ENCODE assay signal across 8 cellular contexts in the genomic region with DNA sequence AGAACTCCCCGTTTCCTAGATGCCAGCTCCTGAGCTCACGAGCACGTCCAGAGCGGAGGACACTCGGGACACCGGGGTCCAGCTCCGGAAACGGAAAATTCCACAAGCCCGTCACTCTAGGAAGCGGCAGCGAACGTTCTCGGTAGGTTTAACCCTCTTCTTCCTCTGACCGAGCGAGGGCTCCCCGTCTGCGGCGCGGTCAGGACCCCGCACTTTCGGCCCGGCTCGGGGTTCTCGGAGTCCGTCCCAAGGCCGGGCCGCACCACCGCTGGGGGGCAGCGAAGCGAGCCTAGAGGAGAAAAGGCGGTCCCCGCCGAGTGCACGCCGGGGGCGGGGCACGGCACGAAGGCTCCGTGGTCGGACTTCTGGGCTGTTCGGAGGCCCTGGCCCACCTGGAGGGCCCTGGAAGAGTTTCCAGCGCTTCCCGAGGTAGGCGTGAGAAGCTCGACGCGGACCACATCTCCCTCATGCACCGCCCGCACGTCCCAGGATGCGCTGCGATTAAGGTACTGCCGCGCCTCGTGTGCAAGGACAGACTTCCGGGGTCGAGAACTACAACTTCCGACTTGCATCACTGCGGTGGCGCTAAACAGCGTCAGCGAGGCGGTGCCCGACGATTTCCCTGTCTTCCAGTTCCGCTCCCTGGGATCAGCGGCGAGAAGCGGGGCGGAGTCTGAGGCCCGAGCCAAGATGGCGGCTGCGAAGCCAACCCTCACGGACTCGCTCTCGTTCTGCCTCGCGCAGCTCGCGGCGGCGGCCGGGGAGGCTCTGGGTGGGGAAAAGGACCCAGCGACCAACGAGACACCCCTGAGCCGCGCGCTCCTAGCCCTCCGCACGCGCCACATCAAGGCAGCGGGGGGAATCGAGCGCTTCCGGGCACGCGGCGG. TPM values are rescaled to one million over a fixed set of nuclear protein-coding genes. Genes with fewer than 3 reads are reported as not detected.
DNase-seq lines count a peak whose midpoint lies in the region; ATAC-seq and TF ChIP-seq lines count a peak whose summit lies in the region.

A gene with protein sequence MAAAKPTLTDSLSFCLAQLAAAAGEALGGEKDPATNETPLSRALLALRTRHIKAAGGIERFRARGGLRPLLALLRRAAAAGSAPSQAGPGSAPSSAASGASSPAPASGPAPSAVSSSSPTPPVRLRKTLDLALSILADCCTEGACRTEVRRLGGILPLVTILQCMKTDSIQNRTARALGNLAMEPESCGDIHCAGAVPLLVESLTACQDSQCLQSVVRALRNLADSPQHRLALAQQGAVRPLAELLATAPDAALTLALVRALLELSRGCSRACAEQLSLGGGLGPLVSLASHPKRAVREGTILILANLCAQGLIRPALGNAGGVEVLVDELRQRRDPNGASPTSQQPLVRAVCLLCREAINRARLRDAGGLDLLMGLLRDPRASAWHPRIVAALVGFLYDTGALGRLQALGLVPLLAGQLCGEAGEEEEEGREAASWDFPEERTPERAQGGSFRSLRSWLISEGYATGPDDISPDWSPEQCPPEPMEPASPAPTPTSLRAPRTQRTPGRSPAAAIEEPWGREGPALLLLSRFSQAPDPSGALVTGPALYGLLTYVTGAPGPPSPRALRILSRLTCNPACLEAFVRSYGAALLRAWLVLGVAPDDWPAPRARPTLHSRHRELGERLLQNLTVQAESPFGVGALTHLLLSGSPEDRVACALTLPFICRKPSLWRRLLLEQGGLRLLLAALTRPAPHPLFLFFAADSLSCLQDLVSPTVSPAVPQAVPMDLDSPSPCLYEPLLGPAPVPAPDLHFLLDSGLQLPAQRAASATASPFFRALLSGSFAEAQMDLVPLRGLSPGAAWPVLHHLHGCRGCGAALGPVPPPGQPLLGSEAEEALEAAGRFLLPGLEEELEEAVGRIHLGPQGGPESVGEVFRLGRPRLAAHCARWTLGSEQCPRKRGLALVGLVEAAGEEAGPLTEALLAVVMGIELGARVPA (plus strand): TSS at position 667 of the 887 bp plus-strand sequence. CDS start 24 bp downstream, at position 691.

- WGBS in testis, 2 donors: 0% methylated on average over 2 to 68 of the region's 98 CpGs

- DNase-seq in GM10248 (ENCODE audit: extremely low spot score) (peak; percentile 90), NB4 (ENCODE audit: low read depth) (peak; percentile 99), SK-N-MC (ENCODE audit: low read depth, low spot score) (peak; percentile 85), germinal center (ENCODE audit: low spot score) (peak; percentile 93), occipital lobe (lab: John Stamatoyannopoulos, UW) (peak; percentile 95), testis (peak; percentile 98)
- peak; percentile 97 for DNase-seq in activated naive CD4-positive, alpha-beta T cell treated with anti-CD3 and anti-CD28 coated beads, Interleukin-2, amount 50 U/mL, for 16 hours

- peak within 1 kb of the TSS; percentile 96 for H3K9ac ChIP-seq in SK-N-MC (ENCODE audit: insufficient read length)

- CTCF ChIA-PET in GM10248 (lab: Yijun Ruan, JAX): interaction anchor here (0.9 to 9.6 kb wide), 25 partner anchors 8 to 516 kb away, joined by 3 to 105 read pairs (median 6); a partner anchor contains a TSS

- H3K4me3 ChIP-seq in NB4 (ENCODE audit: low read depth, low read length): peak within 1 kb of the TSS; percentile 94
- H3K4me3 ChIP-seq in SK-N-MC: peak within 1 kb of the TSS; percentile 97
- H3K4me3 ChIP-seq in testis: peak within 1 kb of the TSS; percentile 76 to 89

- peak; percentile 85 for TF ChIP-seq POLR2A in NB4 (IDR thresholded peaks at IDR 0.05; ENCODE audit: extremely low read depth, insufficient read length)
- peak; percentile 22 for TF ChIP-seq POLR2A in testis (IDR thresholded peaks at IDR 0.05)

- H3K9me3 ChIP-seq in SK-N-MC (ENCODE audit: low read depth, low read length): no peaks in the 10 kb centered on the region
- H3K9me3 ChIP-seq in testis: no peaks in the 10 kb centered on the region

- intact Hi-C loops in testis (cut with DNase I; ENCODE audit: low total_unique reads): no loop called here

- H3K27me3 ChIP-seq in testis: no peaks in the 10 kb centered on the region

- ATAC-seq in HG02571 (IDR thresholded peaks at IDR 0.05; ENCODE audit: unreplicated experiment): peak; percentile 74

- peak within 1 kb of the TSS; percentile 98 for H3K27ac ChIP-seq in SK-N-MC
- peak within 1 kb of the TSS; percentile 98 to 100 for H3K27ac ChIP-seq in testis

- H3K36me3 ChIP-seq in SK-N-MC (ENCODE audit: insufficient read depth, low read length): 0 out of 2 replicates have a peak, but pooled peaks cover 3% of the 10 kb centered on the region
- H3K36me3 ChIP-seq in testis (ENCODE audit: low read depth, missing control alignments): no peaks in the 10 kb centered on the region

- TF ChIP-seq CTCF in GM10248 (IDR thresholded peaks at IDR 0.05; ENCODE audit: control extremely low read depth, extremely low read depth, low read depth, missing control alignments) (peak; percentile 78), NB4 (IDR thresholded peaks at IDR 0.05; ENCODE audit: low read depth, low read length) (peak; percentile 52), testis (IDR thresholded peaks at IDR 0.05) (peak; percentile 33 to 52 (median 43))

- POLR2A ChIA-PET in GM10248 (lab: Yijun Ruan, JAX): interaction anchor here (0.6 to 1.7 kb wide), 2 partner anchors 18 to 279 kb away, joined by 3 to 9 read pairs; a partner anchor contains a TSS

- H3K4me1 ChIP-seq in testis: peaks cover 38% of the 10 kb centered on the region

RNA-seq across cellular contexts. Expression of the gene that starts here (rescaled TPM):
- total RNA-seq in occipital lobe (8.4 TPM), testis (10 to 100 TPM; 19.1 to 21.3 TPM)
- polyA plus RNA-seq in testis (ENCODE audit: insufficient read depth, low read depth, low replicate concordance): 11.0 TPM

Comparison
In these comparisons a context has a peak if more than half of its experiments do, and no peak if none do; other contexts are left out.
1. Peak in every context shown above with its lines: DNase-seq, ATAC-seq, H3K4me3 ChIP-seq and H3K27ac ChIP-seq.